Comparison of ENCODE assay signal across 27 cellular contexts in genomic region chr4:150332086-150332485, GRCh38.
"Had no signal": no experiment of that assay in that cellular context is flagged by ENCODE, and none has a peak within 500 bp of the region (broad histone marks: within the 10 kb centered on the region; RNA-seq: fewer than 3 reads in every experiment).

No MANE protein-coding gene starts in this region.

- ATAC-seq: activated CD4-positive, alpha-beta T cell treated with anti-CD3 and anti-CD28 coated beads for 36 hours; activated CD8-positive, alpha-beta memory T cell treated with anti-CD3 and anti-CD28 coated beads, Interleukin-2, amount 10 ng/mL, durations not matched to agents 7 days and 5 days; activated CD8-positive, alpha-beta T cell treated with anti-CD3 and anti-CD28 coated beads, Interleukin-2, amount 10 ng/mL, durations not matched to agents 7 days and 5 days; activated naive CD4-positive, alpha-beta T cell treated with anti-CD3 and anti-CD28 coated beads, Interleukin-2, amount 50 U/mL, for 72 hours; esophagus mucosa had no signal

- H3K9me3 ChIP-seq: colonic mucosa had no signal

- H3K27me3 ChIP-seq: brain microvascular endothelial cell, colonic mucosa had no signal

- DNase-seq: activated CD4-positive, alpha-beta memory T cell treated with anti-CD3 and anti-CD28 coated beads for 36 hours; activated CD4-positive, alpha-beta T cell treated with anti-CD3 and anti-CD28 coated beads for 36 hours; activated CD4-positive, alpha-beta T cell treated with anti-CD3 and anti-CD28 coated beads, Interleukin-2, amount 10 ng/mL, durations not matched to agents 24 days and 14 days; activated CD4-positive, CD25-positive, alpha-beta regulatory T cell; activated CD4-positive, CD25-positive, alpha-beta regulatory T cell treated with anti-CD3 and anti-CD28 coated beads, Interleukin-2, amount 50 U/mL, for 72 hours; activated CD8-positive, alpha-beta memory T cell treated with anti-CD3 and anti-CD28 coated beads, Interleukin-2, amount 10 ng/mL, durations not matched to agents 7 days and 5 days; activated CD8-positive, alpha-beta memory T cell treated with anti-CD3 and anti-CD28 coated beads, Interleukin-2, amount 50 U/mL, for 4 hours; activated CD8-positive, alpha-beta T cell treated with anti-CD3 and anti-CD28 coated beads, Interleukin-2, amount 10 ng/mL, durations not matched to agents 7 days and 5 days; activated gamma-delta T cell; activated naive CD4-positive, alpha-beta T cell; activated naive CD4-positive, alpha-beta T cell treated with anti-CD3 and anti-CD28 coated beads, Interleukin-2, amount 10 ng/mL, durations not matched to agents 7 days and 5 days; activated naive CD8-positive, alpha-beta T cell treated with anti-CD3 and anti-CD28 coated beads, Interleukin-2, amount 10 ng/mL, durations not matched to agents 7 days and 5 days; activated T-cell treated with anti-CD3 and anti-CD28 coated beads, Interleukin-2, amount 50 U/mL, for 1 hour; activated T-cell treated with anti-CD3 and anti-CD28 coated beads, Interleukin-2, amount 50 U/mL, for 48 hours; amniotic stem cell; anterior cingulate cortex; brain microvascular endothelial cell; caudate nucleus; colonic mucosa; effector CD8-positive, alpha-beta T cell; foreskin melanocyte; head of caudate nucleus; T-helper 2 cell had no signal

- H3K36me3 ChIP-seq: brain microvascular endothelial cell, colonic mucosa had no signal

- FAIRE-seq: endometrium, endothelial cell of umbilical vein had no signal

- H3K27ac ChIP-seq: brain microvascular endothelial cell, colonic mucosa had no signal

- H3K4me1 ChIP-seq: colonic mucosa had no signal

- H3K4me3 ChIP-seq: colonic mucosa had no signal
